8 cellular contexts compared by ENCODE assay signal in genomic region chr5:149371296-149371962, GRCh38.
DNase-seq lines count a peak whose midpoint lies in the region; ATAC-seq and TF ChIP-seq lines count a peak whose summit lies in the region.

No MANE protein-coding gene starts in this region.

- no peak overlapping the region for H3K4me3 ChIP-seq in AG09309 (ENCODE audit: control insufficient read depth, low read depth, low read length)
- no peak overlapping the region for H3K4me3 ChIP-seq in coronary artery

- peak overlapping the region; percentile 63 to 86 for H3K27ac ChIP-seq in coronary artery

- ATAC-seq in GM18858 (IDR thresholded peaks at IDR 0.05; ENCODE audit: unreplicated experiment) (peak; percentile 42), HG03064 (IDR thresholded peaks at IDR 0.05; ENCODE audit: low read depth, unreplicated experiment) (peak; percentile 68)

- TF ChIP-seq CTCF in AG09309 (IDR thresholded peaks at IDR 0.05; ENCODE audit: control insufficient read depth, insufficient read depth, low read depth, low read length, missing control alignments) = peak; percentile 88
- TF ChIP-seq CTCF in coronary artery (IDR thresholded peaks at IDR 0.05) = peak; percentile 42

- DNase-seq in AG09309 (ENCODE audit: low read depth) = no peak
- DNase-seq in NCI-H345 (lab: John Stamatoyannopoulos, UW) = peak; percentile 61
- peak; percentile 70 to 77 for DNase-seq in activated CD4-positive, alpha-beta T cell treated with anti-CD3 and anti-CD28 coated beads for 4 hours
- DNase-seq in coronary artery (ENCODE audit: low spot score) = peak; percentile 76
- DNase-seq in medulla oblongata (ENCODE audit: extremely low spot score) = peak; percentile 79
- DNase-seq in stimulated activated CD8-positive, alpha-beta memory T cell treated with anti-CD3 and anti-CD28 coated beads, Interleukin-4, amount 100 ng/mL, for 4 hours (ENCODE audit: low read depth in 2 of 2, low spot score in 1 of 2) = peak; percentile 30 to 34
